ENCODE assay signal across 8 cellular contexts in genomic region chr11:119067371-119068222, GRCh38. TPM values are rescaled to one million over a fixed set of nuclear protein-coding genes. Genes with fewer than 3 reads are reported as not detected.
DNase-seq lines count a peak whose midpoint lies in the region; ATAC-seq and TF ChIP-seq lines count a peak whose summit lies in the region.

Gene VPS11, plus strand, starts transcription at chr11:119067818. Its CDS starts 6 bp downstream, at chr11:119067824.

- H3K9me3 Mint-ChIP-seq in activated naive CD4-positive, alpha-beta T cell treated with anti-CD3 and anti-CD28 coated beads, Interleukin-2, amount 10 ng/mL, durations not matched to agents 7 days and 5 days = no peaks in the 10 kb centered on the region

- peaks cover 2 to 47% (median 14%) of the 10 kb centered on the region in 3 donors for H3K4me1 ChIP-seq in gastroesophageal sphincter

- ATAC-seq in gastroesophageal sphincter = peak; percentile 99

- peak within 1 kb of the TSS; percentile 96 for H3K4me3 ChIP-seq in SK-N-MC
- H3K4me3 ChIP-seq in gastroesophageal sphincter = peak within 1 kb of the TSS; percentile 84 to 91

- no peaks in the 10 kb centered on the region for H3K27me3 Mint-ChIP-seq in activated naive CD4-positive, alpha-beta T cell treated with anti-CD3 and anti-CD28 coated beads, Interleukin-2, amount 10 ng/mL, durations not matched to agents 7 days and 5 days

- 0% methylated on average over 20 to 25 of the region's 49 CpGs for WGBS in gastroesophageal sphincter (ENCODE audit: low coverage in 1 of 2), 2 donors

- H3K36me3 ChIP-seq in SK-N-MC (ENCODE audit: insufficient read depth, low read length) = peaks cover 17% of the 10 kb centered on the region; the same call in 1 of the 2 replicates
- H3K36me3 ChIP-seq in gastroesophageal sphincter = peaks cover 0 to 35% of the 10 kb centered on the region in 2 donors

- H3K27ac Mint-ChIP-seq in activated naive CD4-positive, alpha-beta T cell treated with anti-CD3 and anti-CD28 coated beads, Interleukin-2, amount 10 ng/mL, durations not matched to agents 7 days and 5 days = peak within 1 kb of the TSS; percentile 98

- H3K36me3 Mint-ChIP-seq in activated naive CD4-positive, alpha-beta T cell treated with anti-CD3 and anti-CD28 coated beads, Interleukin-2, amount 10 ng/mL, durations not matched to agents 7 days and 5 days = peaks cover 20% of the 10 kb centered on the region

- H3K27ac ChIP-seq in SK-N-MC (peak within 1 kb of the TSS; percentile 59; the same call in 1 of the 2 replicates), gastroesophageal sphincter (peak within 1 kb of the TSS; percentile 73 to 88 (median 86))

- TF ChIP-seq CTCF in gastroesophageal sphincter (IDR thresholded peaks at IDR 0.05) = peak in 1 of 4 experiments; percentile 13

- H3K9me3 ChIP-seq in SK-N-MC (ENCODE audit: low read depth, low read length) = no peaks in the 10 kb centered on the region
- H3K9me3 ChIP-seq in gastroesophageal sphincter = no peaks in the 10 kb centered on the region

- peak within 1 kb of the TSS; percentile 95 for H3K9ac ChIP-seq in SK-N-MC (ENCODE audit: insufficient read length)

- H3K27me3 ChIP-seq in gastroesophageal sphincter = no peaks in the 10 kb centered on the region

- peaks cover 49% of the 10 kb centered on the region for H3K4me1 Mint-ChIP-seq in activated naive CD4-positive, alpha-beta T cell treated with anti-CD3 and anti-CD28 coated beads, Interleukin-2, amount 10 ng/mL, durations not matched to agents 7 days and 5 days

- no peak for TF ChIP-seq EP300 in gastroesophageal sphincter (IDR thresholded peaks at IDR 0.05)

- TF ChIP-seq POLR2A in gastroesophageal sphincter (IDR thresholded peaks at IDR 0.05) = peak; percentile 62 to 76

- peak; percentile 98 for DNase-seq in GM03348 (ENCODE audit: low spot score)
- DNase-seq in HEK293T (ENCODE audit: extremely low spot score) = peak; percentile 98
- peak; percentile 96 for DNase-seq in MV-4-11 (lab: John Stamatoyannopoulos, UW)
- DNase-seq in SK-N-MC (ENCODE audit: low read depth, low spot score) = peak; percentile 50
- DNase-seq in activated naive CD4-positive, alpha-beta T cell treated with anti-CD3 and anti-CD28 coated beads, Interleukin-2, amount 10 ng/mL, durations not matched to agents 7 days and 5 days = peak; percentile 99
- peak; percentile 84 for DNase-seq in non-pigmented ciliary epithelial cell (ENCODE audit: low read depth)
- peak; percentile 96 for DNase-seq in superior temporal gyrus (ENCODE audit: extremely low spot score)

- peak within 1 kb of the TSS; percentile 92 for H3K4me3 Mint-ChIP-seq in activated naive CD4-positive, alpha-beta T cell treated with anti-CD3 and anti-CD28 coated beads, Interleukin-2, amount 10 ng/mL, durations not matched to agents 7 days and 5 days

- CTCF ChIA-PET in HEK293T (lab: Yijun Ruan, JAX) = interaction anchor here (1.0 kb wide), 1 partner anchor 11 kb away, joined by 4 read pairs; the partner anchor contains the start of gene HYOU1
- CTCF ChIA-PET in activated naive CD4-positive, alpha-beta T cell treated with anti-CD3 and anti-CD28 coated beads, Interleukin-2, amount 10 ng/mL, durations not matched to agents 7 days and 5 days (lab: Charles Lee) = interaction anchor here (0.6 to 1.7 kb wide), 10 partner anchors 10 to 280 kb away, joined by 3 to 11 read pairs (median 6); partner anchors contain the start of genes HINFP and HMBS

- POLR2A ChIA-PET in HEK293T (lab: Yijun Ruan, JAX) = interaction anchor here (0.8 to 2.8 kb wide), 14 partner anchors 10 to 255 kb away, joined by 3 to 28 read pairs (median 5); partner anchors contain the start of genes C2CD2L, DPAGT1, HINFP and HMBS

TF ChIP-seq in HEK293T, 16 proteins besides CTCF, POLR2A, EP300 and RAD21:
- TF ChIP-seq PKNOX1 (IDR thresholded peaks at IDR 0.05) = peak; percentile 70
- TF ChIP-seq ZNF384 (IDR thresholded peaks at IDR 0.05) = no peak
- 0 out of 2 replicates have a peak, but pooled peaks have one; percentile 32 for TF ChIP-seq NFRKB (IDR thresholded peaks at IDR 0.05)
- TF ChIP-seq FOXM1 (IDR thresholded peaks at IDR 0.05; ENCODE audit: borderline replicate concordance) = no peak
- no peak for TF ChIP-seq SP1 (IDR thresholded peaks at IDR 0.05)
- no peak for TF ChIP-seq FOXA1 (IDR thresholded peaks at IDR 0.05)
- TF ChIP-seq LEF1 (IDR thresholded peaks at IDR 0.05; ENCODE audit: borderline replicate concordance) = no peak; the same call in 1 of the 2 replicates
- TF ChIP-seq CTBP1 (IDR thresholded peaks at IDR 0.05; ENCODE audit: borderline replicate concordance) = no peak
- no peak for TF ChIP-seq TARDBP (IDR thresholded peaks at IDR 0.05)
- TF ChIP-seq ARNT (IDR thresholded peaks at IDR 0.05) = no peak
- no peak for TF ChIP-seq SUZ12 (IDR thresholded peaks at IDR 0.05)
- no peak for TF ChIP-seq BHLHE40 (IDR thresholded peaks at IDR 0.05; ENCODE audit: borderline replicate concordance)
- TF ChIP-seq HDGF (IDR thresholded peaks at IDR 0.05; ENCODE audit: borderline replicate concordance) = no peak
- TF ChIP-seq L3MBTL2 (conservative IDR thresholded peaks at IDR 0.05) = peak; percentile 76
- TF ChIP-seq ELF4 (IDR thresholded peaks at IDR 0.05) = peak; percentile 74
- no peak for TF ChIP-seq FOXK2 (IDR thresholded peaks at IDR 0.05)

RNA-seq across cellular contexts. Expression of gene VPS11, which starts in this region (rescaled TPM):
- total RNA-seq in gastroesophageal sphincter = 10 to 100 TPM; 23.9 to 45.6 (median 35.8) TPM

Comparison
In these comparisons a context has a peak if more than half of its experiments do, and no peak if none do; other contexts are left out.
1. Peak in every context shown above with its lines: DNase-seq, ATAC-seq, H3K4me3 ChIP-seq and H3K27ac ChIP-seq.